Comparison of ENCODE assay signal across 1 cellular context in genomic region chr9:128338852-128339614, GRCh38.
TF ChIP-seq lines count a peak whose summit lies in the region.

No MANE protein-coding gene starts in this region.

TF ChIP-seq in K562, 482 proteins besides CTCF, POLR2A, EP300 and RAD21:
- TF ChIP-seq NKRF (IDR thresholded peaks at IDR 0.05; ENCODE audit: borderline replicate concordance) (0 out of 2 replicates have a peak, but pooled peaks have one; percentile 13), HNRNPLL (IDR thresholded peaks at IDR 0.05; ENCODE audit: low read depth, low read length, poor library complexity, severe bottlenecking) (peak; percentile 23), ZNF609 (CRISPR knock-in tag; IDR thresholded peaks at IDR 0.05; ENCODE audit: borderline replicate concordance) (peak; percentile 60; the same call in 1 of the 2 replicates), BCOR (IDR thresholded peaks at IDR 0.05) (0 out of 2 replicates have a peak, but pooled peaks have one; percentile 18), ZNF121 (CRISPR knock-in tag; conservative IDR thresholded peaks at IDR 0.05) (peak; percentile 79), TFE3 (CRISPR knock-in tag; IDR thresholded peaks at IDR 0.05) (peak; percentile 79), THRB (CRISPR knock-in tag; conservative IDR thresholded peaks at IDR 0.05) (0 out of 2 replicates have a peak, but pooled peaks have one; percentile 38)
